ENCODE assay signal across 25 cellular contexts in genomic region chr1:193709607-193710006, GRCh38.
"Had no signal": no experiment of that assay in that cellular context is flagged by ENCODE, and none has a peak within 500 bp of the region (broad histone marks: within the 10 kb centered on the region; RNA-seq: fewer than 3 reads in every experiment).

No MANE protein-coding gene starts in this region.

- DNase-seq: activated CD4-positive, alpha-beta memory T cell treated with anti-CD3 and anti-CD28 coated beads for 36 hours; activated CD8-positive, alpha-beta memory T cell treated with anti-CD3 and anti-CD28 coated beads, Interleukin-2, amount 10 ng/mL, durations not matched to agents 7 days and 5 days; activated effector memory CD4-positive, alpha-beta T cell treated with Interleukin-2 at 50 U/mL for 16 hours; activated naive CD4-positive, alpha-beta T cell treated with anti-CD3 and anti-CD28 coated beads, Interleukin-2, amount 50 U/mL, for 16 hours; activated T-cell treated with anti-CD3 and anti-CD28 coated beads, Interleukin-2, amount 50 U/mL, for 24 hours; dorsolateral prefrontal cortex; esophagus squamous epithelium; glutamatergic neuron; hypothalamus; immature natural killer cell; natural killer cell; posterior cingulate gyrus; stimulated activated CD4-positive, alpha-beta T cell treated with anti-CD3 and anti-CD28 coated beads, Interleukin-15, amount 100 ng/mL, for 24 hours; stimulated activated CD4-positive, alpha-beta T cell treated with anti-CD3 and anti-CD28 coated beads, Interleukin-4, amount 100 ng/mL, for 1 hour; stimulated activated naive B cell treated with anti-CD40 and anti-IgM and Interleukin-4, amounts not matched to agents 10 μg/mL and 1 μg/mL and 100 μg/mL, for 72 hours; T-helper 1 cell; tibial artery; uterus had no signal

- H3K36me3 ChIP-seq: cardiac muscle cell, esophagus squamous epithelium, neutrophil, right atrium auricular region, tibial artery, uterus had no signal

- H3K4me1 Mint-ChIP-seq: memory B cell; stimulated activated naive B cell treated with anti-CD40 and anti-IgM and Interleukin-4, amounts not matched to agents 10 μg/mL and 1 μg/mL and 100 μg/mL, for 72 hours had no signal

- H3K4me3 Mint-ChIP-seq: activated CD4-positive, alpha-beta memory T cell treated with anti-CD3 and anti-CD28 coated beads for 36 hours; activated CD8-positive, alpha-beta memory T cell treated with anti-CD3 and anti-CD28 coated beads, Interleukin-2, amount 10 ng/mL, durations not matched to agents 7 days and 5 days; activated T-cell treated with anti-CD3 and anti-CD28 coated beads, Interleukin-2, amount 50 U/mL, for 24 hours; immature natural killer cell; memory B cell; natural killer cell; stimulated activated naive B cell treated with anti-CD40 and anti-IgM and Interleukin-4, amounts not matched to agents 10 μg/mL and 1 μg/mL and 100 μg/mL, for 72 hours had no signal

- FAIRE-seq: astrocyte had no signal

- H3K27ac Mint-ChIP-seq: activated CD4-positive, alpha-beta memory T cell treated with anti-CD3 and anti-CD28 coated beads for 36 hours; activated CD8-positive, alpha-beta memory T cell treated with anti-CD3 and anti-CD28 coated beads, Interleukin-2, amount 10 ng/mL, durations not matched to agents 7 days and 5 days; activated T-cell treated with anti-CD3 and anti-CD28 coated beads, Interleukin-2, amount 50 U/mL, for 24 hours; immature natural killer cell; memory B cell; natural killer cell; stimulated activated naive B cell treated with anti-CD40 and anti-IgM and Interleukin-4, amounts not matched to agents 10 μg/mL and 1 μg/mL and 100 μg/mL, for 72 hours had no signal

- H3K27me3 Mint-ChIP-seq: activated CD4-positive, alpha-beta memory T cell treated with anti-CD3 and anti-CD28 coated beads for 36 hours; activated CD8-positive, alpha-beta memory T cell treated with anti-CD3 and anti-CD28 coated beads, Interleukin-2, amount 10 ng/mL, durations not matched to agents 7 days and 5 days; activated T-cell treated with anti-CD3 and anti-CD28 coated beads, Interleukin-2, amount 50 U/mL, for 24 hours had no signal

- H3K9me3 Mint-ChIP-seq: immature natural killer cell; memory B cell; natural killer cell; stimulated activated naive B cell treated with anti-CD40 and anti-IgM and Interleukin-4, amounts not matched to agents 10 μg/mL and 1 μg/mL and 100 μg/mL, for 72 hours had no signal

- H3K9me3 ChIP-seq: esophagus squamous epithelium, neutrophil, right atrium auricular region, tibial artery, uterus had no signal

- H3K4me3 ChIP-seq: cardiac muscle cell, dorsolateral prefrontal cortex, esophagus squamous epithelium, right atrium auricular region, skin epidermis, tibial artery, uterus had no signal

- ATAC-seq: activated CD8-positive, alpha-beta memory T cell treated with anti-CD3 and anti-CD28 coated beads, Interleukin-2, amount 10 ng/mL, durations not matched to agents 7 days and 5 days; natural killer cell; stimulated activated naive B cell treated with anti-CD40 and anti-IgM and Interleukin-4, amounts not matched to agents 10 μg/mL and 1 μg/mL and 100 μg/mL, for 72 hours had no signal

- H3K27me3 ChIP-seq: cardiac muscle cell, esophagus squamous epithelium, neutrophil, right atrium auricular region, tibial artery, uterus had no signal

- H3K27ac ChIP-seq: cardiac muscle cell, dorsolateral prefrontal cortex, esophagus squamous epithelium, neutrophil, right atrium auricular region, skin epidermis, tibial artery, uterus, VCaP had no signal

- H3K4me1 ChIP-seq: right atrium auricular region, tibial artery, uterus had no signal

- H3K36me3 Mint-ChIP-seq: activated CD4-positive, alpha-beta memory T cell treated with anti-CD3 and anti-CD28 coated beads for 36 hours; immature natural killer cell; memory B cell; natural killer cell; stimulated activated naive B cell treated with anti-CD40 and anti-IgM and Interleukin-4, amounts not matched to agents 10 μg/mL and 1 μg/mL and 100 μg/mL, for 72 hours had no signal
